ENCODE assay signal across 13 cellular contexts in genomic region chr9:133604214-133604613, GRCh38. TPM values are rescaled to one million over a fixed set of nuclear protein-coding genes. Genes with fewer than 3 reads are reported as not detected.
A peak's percentile ranks its signal among the peaks of the same experiment; 100 is the strongest.
DNase-seq lines count a peak whose midpoint lies in the region; TF ChIP-seq lines count a peak whose summit lies in the region.
"Had no signal": no experiment of that assay in that cellular context is flagged by ENCODE, and none has a peak within 500 bp of the region (broad histone marks: within the 10 kb centered on the region; RNA-seq: fewer than 3 reads in every experiment).

No MANE protein-coding gene starts in this region.

- 28 to 60% methylated on average over 1 to 5 of the region's 5 CpGs for WGBS in transverse colon (ENCODE audit: low coverage in 1 of 2), 2 donors
- WGBS in tibial nerve, 2 donors: 28 to 32% methylated on average over 5 of the region's 5 CpGs

- H3K4me3 ChIP-seq in kidney epithelial cell (ENCODE audit: low read depth, low read length) (no peak overlapping the region), transverse colon (no peak overlapping the region), tibial nerve (no peak overlapping the region)
- H3K4me3 ChIP-seq: ascending aorta, MG63 had no signal

- intact Hi-C loops in transverse colon (cut with DNase I; ENCODE audit: low total_unique reads): no loop called here

- TF ChIP-seq POLR2A in transverse colon (IDR thresholded peaks at IDR 0.05) (no peak), tibial nerve (IDR thresholded peaks at IDR 0.05) (no peak)

- H3K4me1 ChIP-seq in transverse colon: no peaks in the 10 kb centered on the region
- peaks cover 0 to 4% (median 0%) of the 10 kb centered on the region in 4 donors for H3K4me1 ChIP-seq in tibial nerve
- H3K4me1 ChIP-seq: ascending aorta, Caco-2 had no signal

- in situ Hi-C loops in transverse colon (cut with MboI; ENCODE audit: low pct_ligation_motif_present in 1 of 4, low pct_unique_long_range_greater_than_20kb in 1 of 4, low sequenced_read_pairs in 3 of 4): no loop called here

- H3K9me3 ChIP-seq in transverse colon: no peaks in the 10 kb centered on the region
- H3K9me3 ChIP-seq in tibial nerve: peaks cover 0 to under 1% (median 0%) of the 10 kb centered on the region in 4 donors
- H3K9me3 ChIP-seq: ascending aorta, Caco-2, MG63 had no signal

- H3K27ac ChIP-seq in transverse colon: no peak overlapping the region
- no peak overlapping the region for H3K27ac ChIP-seq in tibial nerve
- H3K27ac ChIP-seq: ascending aorta had no signal

- H3K36me3 ChIP-seq in kidney epithelial cell (ENCODE audit: control insufficient read depth, insufficient read depth, low read length) (no peaks in the 10 kb centered on the region), transverse colon (no peaks in the 10 kb centered on the region), tibial nerve (no peaks in the 10 kb centered on the region)
- H3K36me3 ChIP-seq: ascending aorta, MG63 had no signal

- DNase-seq in A172 (ENCODE audit: low spot score) (peak; percentile 23), kidney epithelial cell (ENCODE audit: low read depth) (no peak), transverse colon (no peak), tibial nerve (ENCODE audit: low spot score in 2 of 2) (no peak), AG20443 (ENCODE audit: low spot score) (no peak), NCI-H2081 treated with DMSO at 0.1 percent for 48 hours (lab: John Stamatoyannopoulos, UW) (no peak)
- DNase-seq in activated CD4-positive, alpha-beta T cell treated with anti-CD3 and anti-CD28 coated beads, Interleukin-2, amount 50 U/mL, for 48 hours: peak; percentile 23 to 30
- DNase-seq: foreskin melanocyte, MG63 had no signal

- peaks cover 36% of the 10 kb centered on the region for H3K27me3 ChIP-seq in kidney epithelial cell (ENCODE audit: control insufficient read depth, insufficient read depth, low read length)
- peaks cover 65% of the 10 kb centered on the region for H3K27me3 ChIP-seq in transverse colon
- peaks cover 0 to 55% of the 10 kb centered on the region in 2 donors for H3K27me3 ChIP-seq in tibial nerve

- no peak for TF ChIP-seq EP300 in transverse colon (IDR thresholded peaks at IDR 0.05; ENCODE audit: low read depth)
- no peak for TF ChIP-seq EP300 in tibial nerve (IDR thresholded peaks at IDR 0.05)

- TF ChIP-seq CTCF in GM12873 (IDR thresholded peaks at IDR 0.05; ENCODE audit: insufficient read depth, low read depth, low read length, missing control alignments) (peak; percentile 14), kidney epithelial cell (IDR thresholded peaks at IDR 0.05; ENCODE audit: insufficient read depth, low read length, poor library complexity, severe bottlenecking) (peak; percentile 3), transverse colon (IDR thresholded peaks at IDR 0.05) (no peak), tibial nerve (IDR thresholded peaks at IDR 0.05) (peak in 1 of 5 experiments; percentile 9)

RNA-seq across cellular contexts. Expression of gene FAM163B, which starts 5.0 kb away (rescaled TPM):
- not detected in 2 replicates for total RNA-seq in A172 (2014; rRNA removed; shearing (Covaris generic))
- not detected in 2 replicates for total RNA-seq in kidney epithelial cell
- under 1 TPM in 1 of 4 donors, not detected in 3; 0.64 TPM for total RNA-seq in transverse colon
- 1 to 10 TPM in 2 of 4 donors, under 1 TPM in 1, not detected in 1; 0.90 to 2.2 (median 1.0) TPM for total RNA-seq in tibial nerve
- total RNA-seq: ascending aorta, Caco-2, mononuclear cell had no signal

RNA-seq across cellular contexts. Expression of gene DBH, which starts 31.9 kb away (rescaled TPM):
- total RNA-seq in A172 (2014; rRNA removed; shearing (Covaris generic)): 0.02 TPM in 1 of 2 replicates, not detected in the other
- total RNA-seq in kidney epithelial cell: not detected in 2 replicates
- total RNA-seq in transverse colon: not detected
- total RNA-seq in tibial nerve: 1 to 10 TPM in 1 of 4 donors, under 1 TPM in 2, not detected in 1; under 0.01 to 1.2 (median 0.22) TPM
- total RNA-seq: ascending aorta, Caco-2 had no signal

Comparison
In these comparisons a context has a peak if more than half of its experiments do, and no peak if none do; other contexts are left out.
1. DNase-seq: peak in A172 (single experiment) and activated CD4-positive, alpha-beta T cell treated with anti-CD3 and anti-CD28 coated beads, Interleukin-2, amount 50 U/mL, for 48 hours (2 of 2); none in kidney epithelial cell (single experiment), transverse colon (single experiment), tibial nerve (0 of 2), AG20443 (single experiment) and NCI-H2081 treated with DMSO at 0.1 percent for 48 hours (single experiment).
2. CTCF ChIP-seq: peak in GM12873 (single experiment) and kidney epithelial cell (single experiment); none in transverse colon (0 of 5).